In the genomic region with DNA sequence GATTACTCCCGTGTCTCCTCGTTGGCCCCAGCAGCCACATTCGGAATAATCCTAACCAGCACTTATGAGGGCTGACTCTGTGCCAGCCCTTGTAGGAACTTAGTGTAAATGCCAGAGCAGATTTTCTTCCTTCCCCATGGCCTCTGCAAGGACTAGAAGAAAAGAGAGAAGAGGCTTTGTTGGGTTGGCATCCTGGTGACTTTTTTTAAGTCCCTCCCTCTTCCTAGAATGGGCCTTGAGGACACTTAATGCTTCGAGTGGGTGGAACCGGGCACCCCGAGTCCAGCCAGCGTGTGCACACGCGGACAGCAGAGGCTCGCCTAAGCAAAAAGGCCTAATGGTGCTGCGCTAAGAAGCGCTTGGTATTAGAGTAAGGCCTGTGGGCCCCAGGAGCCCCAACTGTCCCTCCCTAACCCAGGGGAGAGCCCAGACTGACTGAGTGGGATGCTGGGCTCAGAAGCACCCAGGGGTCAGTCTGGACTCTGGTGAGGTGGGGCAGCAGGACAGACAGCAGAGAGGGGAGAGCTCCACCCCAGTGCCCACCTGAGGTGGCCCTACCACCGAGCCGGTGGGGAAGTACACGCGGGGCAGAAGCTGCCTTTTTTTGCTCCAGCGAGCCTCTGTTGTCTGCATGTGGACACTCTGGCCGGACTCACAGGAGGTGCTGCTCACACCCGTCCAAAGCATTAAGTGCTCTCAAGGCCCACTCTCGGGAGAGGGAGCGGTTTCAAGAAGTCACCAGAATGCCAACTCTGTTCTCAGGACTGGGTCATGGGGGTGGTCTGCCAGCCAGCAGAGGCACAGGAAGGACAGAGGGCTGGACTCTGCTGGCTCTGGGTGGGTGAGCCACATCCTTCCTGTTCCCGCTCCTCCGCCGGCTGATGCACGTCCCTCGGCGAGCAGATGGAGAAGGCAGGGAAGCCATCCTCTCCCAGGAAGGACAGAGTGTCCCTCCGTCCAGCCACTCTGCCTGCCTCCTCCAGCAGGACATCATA, we compare ENCODE assay signal across 9 cellular contexts. TPM values are rescaled to one million over a fixed set of nuclear protein-coding genes. Genes with fewer than 3 reads are reported as not detected.
DNase-seq lines count a peak whose midpoint lies in the region; ATAC-seq and TF ChIP-seq lines count a peak whose summit lies in the region.
"Had no signal": no experiment of that assay in that cellular context is flagged by ENCODE, and none has a peak within 500 bp of the region (broad histone marks: within the 10 kb centered on the region; RNA-seq: fewer than 3 reads in every experiment).

No MANE protein-coding gene starts in this region.

- 68 to 87% methylated on average over 28 of the region's 28 CpGs for WGBS in sigmoid colon, 2 donors

- H3K4me1 ChIP-seq in sigmoid colon: peaks cover 0 to 100% (median 98%) of the 10 kb centered on the region in 4 donors

- intact Hi-C loops in activated T-helper 2 cell treated with anti-CD3 and anti-CD28 coated beads, Interferon-gamma antibody, Interleukin-2, Interleukin-4, amounts not matched to agents 10 μg/mL and 5 μg/mL and 100 μg/mL, durations not matched to agents 14 hours and 24 hours and 36 hours (cut with micrococcal nuclease): no loop called here
- intact Hi-C loops in left ventricle myocardium superior (cut with micrococcal nuclease) (no loop called here), sigmoid colon (cut with DNase I) (no loop called here)

- ATAC-seq in left ventricle myocardium superior (peak; percentile 2), HG03095 (IDR thresholded peaks at IDR 0.05; ENCODE audit: unreplicated experiment) (no peak)

- H3K4me1 Mint-ChIP-seq in activated T-helper 2 cell treated with anti-CD3 and anti-CD28 coated beads, Interferon-gamma antibody, Interleukin-2, Interleukin-4, amounts not matched to agents 10 μg/mL and 5 μg/mL and 100 μg/mL, durations not matched to agents 14 hours and 24 hours and 36 hours (ENCODE audit: low read depth): peaks cover 84% of the 10 kb centered on the region

- H3K36me3 Mint-ChIP-seq in activated T-helper 2 cell treated with anti-CD3 and anti-CD28 coated beads, Interferon-gamma antibody, Interleukin-2, Interleukin-4, amounts not matched to agents 10 μg/mL and 5 μg/mL and 100 μg/mL, durations not matched to agents 14 hours and 24 hours and 36 hours (ENCODE audit: low read depth): peaks cover 26% of the 10 kb centered on the region

- DNase-seq in HT1080 (ENCODE audit: low read depth) (peak; percentile 74), left ventricle myocardium superior (peak; percentile 71), sigmoid colon (peak; percentile 77), HuH-7.5 (ENCODE audit: low spot score) (no peak), NCI-H1092 treated with DMSO at 0.1 percent for 48 hours (lab: John Stamatoyannopoulos, UW) (no peak), middle frontal gyrus (ENCODE audit: extremely low spot score, low spot score) (no peak)
- DNase-seq in activated T-helper 2 cell treated with anti-CD3 and anti-CD28 coated beads, Interferon-gamma antibody, Interleukin-2, Interleukin-4, amounts not matched to agents 10 μg/mL and 5 μg/mL and 100 μg/mL, durations not matched to agents 14 hours and 24 hours and 36 hours (ENCODE audit: low spot score): no peak
- DNase-seq: stimulated activated CD4-positive, alpha-beta T cell treated with anti-CD3 and anti-CD28 coated beads, Interleukin-15, amount 100 ng/mL, for 24 hours had no signal

- TF ChIP-seq EP300 in sigmoid colon (IDR thresholded peaks at IDR 0.05): no peak

- H3K9me3 ChIP-seq in sigmoid colon: no peaks in the 10 kb centered on the region

- TF ChIP-seq CTCF in sigmoid colon (IDR thresholded peaks at IDR 0.05): no peak

- peak overlapping the region; percentile 44 for H3K4me3 Mint-ChIP-seq in activated T-helper 2 cell treated with anti-CD3 and anti-CD28 coated beads, Interferon-gamma antibody, Interleukin-2, Interleukin-4, amounts not matched to agents 10 μg/mL and 5 μg/mL and 100 μg/mL, durations not matched to agents 14 hours and 24 hours and 36 hours (ENCODE audit: low read depth)

- no peaks in the 10 kb centered on the region for H3K27me3 ChIP-seq in sigmoid colon

- H3K4me3 ChIP-seq in sigmoid colon: no peak overlapping the region

- TF ChIP-seq POLR2A in sigmoid colon (IDR thresholded peaks at IDR 0.05): no peak

- peak overlapping the region; percentile 78 to 99 (median 96) for H3K27ac ChIP-seq in sigmoid colon

- no peaks in the 10 kb centered on the region for H3K9me3 Mint-ChIP-seq in activated T-helper 2 cell treated with anti-CD3 and anti-CD28 coated beads, Interferon-gamma antibody, Interleukin-2, Interleukin-4, amounts not matched to agents 10 μg/mL and 5 μg/mL and 100 μg/mL, durations not matched to agents 14 hours and 24 hours and 36 hours

- H3K27ac Mint-ChIP-seq in activated T-helper 2 cell treated with anti-CD3 and anti-CD28 coated beads, Interferon-gamma antibody, Interleukin-2, Interleukin-4, amounts not matched to agents 10 μg/mL and 5 μg/mL and 100 μg/mL, durations not matched to agents 14 hours and 24 hours and 36 hours: peak overlapping the region; percentile 73

- H3K36me3 ChIP-seq in sigmoid colon: no peaks in the 10 kb centered on the region

- H3K27me3 Mint-ChIP-seq in activated T-helper 2 cell treated with anti-CD3 and anti-CD28 coated beads, Interferon-gamma antibody, Interleukin-2, Interleukin-4, amounts not matched to agents 10 μg/mL and 5 μg/mL and 100 μg/mL, durations not matched to agents 14 hours and 24 hours and 36 hours (ENCODE audit: low read depth): no peaks in the 10 kb centered on the region

RNA-seq across cellular contexts. Expression of gene ITPRIP, which starts 12.5 kb away (rescaled TPM):
- 14.0 and 20.0 TPM in 2 replicates for total RNA-seq in HT1080 (2014; rRNA removed; shearing (Covaris generic))
- polyA plus RNA-seq in HT1080 (2015; cell fraction: cytosol; rRNA removed): 64.3 and 65.9 TPM in 2 replicates
- polyA plus RNA-seq in HT1080 (2015; cell fraction: nucleus; rRNA removed): 96.2 and 99.9 TPM in 2 replicates
- 17.1 and 18.8 TPM in 2 replicates for total RNA-seq in activated T-helper 2 cell treated with anti-CD3 and anti-CD28 coated beads, Interferon-gamma antibody, Interleukin-2, Interleukin-4, amounts not matched to agents 10 μg/mL and 5 μg/mL and 100 μg/mL, durations not matched to agents 14 hours and 24 hours and 36 hours
- total RNA-seq in left ventricle myocardium superior: 27.6 TPM
- total RNA-seq in sigmoid colon: 10 to 100 TPM; 11.4 to 22.4 (median 15.3) TPM
- 1 to 10 TPM; 1.2 to 8.6 (median 1.6) TPM for polyA plus RNA-seq in sigmoid colon

RNA-seq across cellular contexts. Expression of gene CFAP58, which starts 27.9 kb away (rescaled TPM):
- total RNA-seq in HT1080 (2014; rRNA removed; shearing (Covaris generic)): 0.58 and 1.8 TPM in 2 replicates
- polyA plus RNA-seq in HT1080 (2015; cell fraction: cytosol; rRNA removed): 1.9 and 2.7 TPM in 2 replicates
- 2.3 and 3.9 TPM in 2 replicates for polyA plus RNA-seq in HT1080 (2015; cell fraction: nucleus; rRNA removed)
- total RNA-seq in activated T-helper 2 cell treated with anti-CD3 and anti-CD28 coated beads, Interferon-gamma antibody, Interleukin-2, Interleukin-4, amounts not matched to agents 10 μg/mL and 5 μg/mL and 100 μg/mL, durations not matched to agents 14 hours and 24 hours and 36 hours: 0.57 and 1.1 TPM in 2 replicates
- total RNA-seq in left ventricle myocardium superior: 1.2 TPM
- total RNA-seq in sigmoid colon: 1 to 10 TPM in 1 of 4 donors, under 1 TPM in 3; 0.36 to 1.1 (median 0.61) TPM
- polyA plus RNA-seq in sigmoid colon: under 1 TPM in 1 of 3 donors, not detected in 2; 0.09 TPM

RNA-seq across cellular contexts. Expression of gene GSTO2, which starts 56.7 kb away (rescaled TPM):
- 1.7 and 1.8 TPM in 2 replicates for total RNA-seq in HT1080 (2014; rRNA removed; shearing (Covaris generic))
- 1.9 and 2.1 TPM in 2 replicates for polyA plus RNA-seq in HT1080 (2015; cell fraction: cytosol; rRNA removed)
- polyA plus RNA-seq in HT1080 (2015; cell fraction: nucleus; rRNA removed): 1.7 and 2.0 TPM in 2 replicates
- total RNA-seq in activated T-helper 2 cell treated with anti-CD3 and anti-CD28 coated beads, Interferon-gamma antibody, Interleukin-2, Interleukin-4, amounts not matched to agents 10 μg/mL and 5 μg/mL and 100 μg/mL, durations not matched to agents 14 hours and 24 hours and 36 hours: 0.57 and 1.4 TPM in 2 replicates
- total RNA-seq in left ventricle myocardium superior (1.1 TPM), sigmoid colon (1 to 10 TPM in 3 of 4 donors, under 1 TPM in 1; 0.68 to 2.1 (median 1.4) TPM)
- polyA plus RNA-seq in sigmoid colon: 10 to 100 TPM in 2 of 3 donors, 1 to 10 TPM in 1; 9.7 to 13.2 (median 12.2) TPM

Comparison
In these comparisons a context has a peak if more than half of its experiments do, and no peak if none do; other contexts are left out.
1. DNase-seq: peak in HT1080 (single experiment), left ventricle myocardium superior (single experiment) and sigmoid colon (single experiment); none in activated T-helper 2 cell treated with anti-CD3 and anti-CD28 coated beads, Interferon-gamma antibody, Interleukin-2, Interleukin-4, amounts not matched to agents 10 μg/mL and 5 μg/mL and 100 μg/mL, durations not matched to agents 14 hours and 24 hours and 36 hours (single experiment), HuH-7.5 (single experiment), NCI-H1092 treated with DMSO at 0.1 percent for 48 hours (single experiment) and middle frontal gyrus (single experiment).